Comparison of ENCODE assay signal across 10 cellular contexts in the genomic region with DNA sequence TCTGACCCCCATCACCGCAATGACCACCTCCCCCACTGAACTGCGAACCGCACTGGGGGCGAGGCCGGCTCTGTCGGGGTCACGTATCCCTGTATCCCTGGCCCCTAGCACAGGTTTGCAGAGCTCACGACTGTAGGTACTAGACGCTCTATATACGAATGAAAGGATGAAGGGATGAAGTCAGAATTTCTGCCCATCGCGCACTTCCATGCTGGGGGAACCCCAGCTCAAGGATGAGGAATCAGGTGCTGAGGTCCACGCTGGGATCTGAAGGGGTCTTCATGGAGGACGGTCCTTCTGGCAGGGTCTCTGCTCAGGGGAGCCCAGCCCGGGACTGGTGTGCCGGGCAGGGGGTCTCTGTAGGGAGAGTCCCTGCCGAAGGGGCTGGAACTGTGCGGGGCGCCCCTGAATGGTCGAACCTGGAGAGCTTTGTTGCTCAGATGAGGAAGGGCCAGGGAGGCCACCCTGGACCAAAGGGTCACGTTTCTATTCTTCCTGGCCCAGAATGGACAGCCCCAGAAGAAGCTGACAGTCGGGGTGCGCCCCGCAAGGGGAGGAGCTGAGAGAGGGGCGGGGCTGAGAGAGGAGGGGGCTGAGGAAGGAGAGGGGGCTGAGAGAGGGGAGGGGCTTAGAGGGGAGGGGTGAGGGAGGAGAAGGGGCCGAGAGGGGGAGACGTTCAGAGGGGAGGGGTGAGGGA. TPM values are rescaled to one million over a fixed set of nuclear protein-coding genes. Genes with fewer than 3 reads are reported as not detected.
DNase-seq lines count a peak whose midpoint lies in the region; ATAC-seq and TF ChIP-seq lines count a peak whose summit lies in the region.
"Had no signal": no experiment of that assay in that cellular context is flagged by ENCODE, and none has a peak within 500 bp of the region (broad histone marks: within the 10 kb centered on the region; RNA-seq: fewer than 3 reads in every experiment).

No MANE protein-coding gene starts in this region.

- H3K9me3 Mint-ChIP-seq in CD14-positive monocyte (peaks cover 0 to 8% (median 0%) of the 10 kb centered on the region in 7 donors), GM23338 (no peaks in the 10 kb centered on the region)
- H3K9me3 Mint-ChIP-seq in activated CD4-positive, alpha-beta memory T cell treated with anti-CD3 and anti-CD28 coated beads for 36 hours = no peaks in the 10 kb centered on the region
- H3K9me3 Mint-ChIP-seq: HFFc6 had no signal

- TF ChIP-seq POLR2A in suprapubic skin (IDR thresholded peaks at IDR 0.05) (no peak), uterus (IDR thresholded peaks at IDR 0.05) (no peak)

- H3K27ac ChIP-seq in GM23338 (ENCODE audit: low read depth) = no peak overlapping the region
- no peak overlapping the region for H3K27ac ChIP-seq in lower lobe of right lung
- no peak overlapping the region for H3K27ac ChIP-seq in suprapubic skin
- H3K27ac ChIP-seq in uterus = no peak overlapping the region
- H3K27ac ChIP-seq: esophagus squamous epithelium had no signal

- H3K4me1 Mint-ChIP-seq in CD14-positive monocyte (peaks cover 21% of the 10 kb centered on the region), GM23338 (peaks cover 7% of the 10 kb centered on the region; the same call in 2 of the 3 replicates)
- peaks cover 11% of the 10 kb centered on the region for H3K4me1 Mint-ChIP-seq in activated CD4-positive, alpha-beta memory T cell treated with anti-CD3 and anti-CD28 coated beads for 36 hours (ENCODE audit: low read depth)

- H3K27ac Mint-ChIP-seq in CD14-positive monocyte = peak overlapping the region in 4 of 7 donors; percentile 25 to 58 (median 48)
- H3K27ac Mint-ChIP-seq in GM23338 = no peak overlapping the region
- H3K27ac Mint-ChIP-seq in activated CD4-positive, alpha-beta memory T cell treated with anti-CD3 and anti-CD28 coated beads for 36 hours = no peak overlapping the region
- H3K27ac Mint-ChIP-seq: HFFc6 had no signal

- WGBS in suprapubic skin = 14% methylated on average over 16 of the region's 27 CpGs

- CTCF ChIA-PET in activated CD4-positive, alpha-beta memory T cell treated with anti-CD3 and anti-CD28 coated beads for 36 hours (lab: Charles Lee) = interaction anchor here (0.6 kb wide), 1 partner anchor 934 kb away, joined by 3 read pairs; no protein-coding TSS in a partner anchor

- H3K9me2 ChIP-seq in GM23338 (ENCODE audit: insufficient read depth) = no peaks in the 10 kb centered on the region

- H3K27me3 Mint-ChIP-seq in CD14-positive monocyte (ENCODE audit: low read depth in 3 of 3) (peaks cover 45 to 65% (median 62%) of the 10 kb centered on the region in 3 donors), GM23338 (ENCODE audit: insufficient read depth, low read depth, poor library complexity) (peaks cover 22% of the 10 kb centered on the region)
- H3K27me3 Mint-ChIP-seq in activated CD4-positive, alpha-beta memory T cell treated with anti-CD3 and anti-CD28 coated beads for 36 hours = peaks cover 47% of the 10 kb centered on the region

- H3K36me3 ChIP-seq in GM23338 (ENCODE audit: insufficient read depth) (no peaks in the 10 kb centered on the region), lower lobe of right lung (no peaks in the 10 kb centered on the region), suprapubic skin (no peaks in the 10 kb centered on the region), uterus (no peaks in the 10 kb centered on the region)
- H3K36me3 ChIP-seq: esophagus squamous epithelium had no signal

- H4K20me1 ChIP-seq in GM23338 (replicated peaks; ENCODE audit: insufficient read depth) = no peaks in the 10 kb centered on the region; the same call in 1 of the 2 replicates

- H3K79me2 ChIP-seq in GM23338 (replicated peaks; ENCODE audit: insufficient read depth) = no peaks in the 10 kb centered on the region

- peak overlapping the region; percentile 48 to 86 for H3K4me3 Mint-ChIP-seq in CD14-positive monocyte
- peak overlapping the region; percentile 76 for H3K4me3 Mint-ChIP-seq in GM23338
- H3K4me3 Mint-ChIP-seq in activated CD4-positive, alpha-beta memory T cell treated with anti-CD3 and anti-CD28 coated beads for 36 hours = no peak overlapping the region
- H3K4me3 Mint-ChIP-seq: HFFc6 had no signal

- H3K36me3 Mint-ChIP-seq in CD14-positive monocyte (peaks cover 0 to 5% of the 10 kb centered on the region in 2 donors), GM23338 (ENCODE audit: low read depth) (no peaks in the 10 kb centered on the region)
- H3K36me3 Mint-ChIP-seq in activated CD4-positive, alpha-beta memory T cell treated with anti-CD3 and anti-CD28 coated beads for 36 hours = no peaks in the 10 kb centered on the region

- H3F3A ChIP-seq in GM23338 (replicated peaks; ENCODE audit: low read depth) = peaks cover 13% of the 10 kb centered on the region; the same call in 1 of the 2 replicates

- no peaks in the 10 kb centered on the region for H3K9me3 ChIP-seq in lower lobe of right lung
- H3K9me3 ChIP-seq in suprapubic skin = no peaks in the 10 kb centered on the region
- H3K9me3 ChIP-seq in uterus = no peaks in the 10 kb centered on the region
- H3K9me3 ChIP-seq: esophagus squamous epithelium had no signal

- POLR2A ChIA-PET in activated CD4-positive, alpha-beta memory T cell treated with anti-CD3 and anti-CD28 coated beads for 36 hours (lab: Charles Lee) = no interaction called here

- peak; percentile 47 for ATAC-seq in GM23338
- ATAC-seq in lower lobe of right lung = peak; percentile 12 to 18

- TF ChIP-seq CTCF in CD14-positive monocyte (IDR thresholded peaks at IDR 0.05) (no peak), GM23338 (conservative IDR thresholded peaks at IDR 0.05; ENCODE audit: low read depth in 2 of 2) (no peak), lower lobe of right lung (IDR thresholded peaks at IDR 0.05) (no peak), suprapubic skin (IDR thresholded peaks at IDR 0.05) (no peak), uterus (IDR thresholded peaks at IDR 0.05) (no peak)

- peak overlapping the region; percentile 60 for H3K4me3 ChIP-seq in GM23338
- no peak overlapping the region for H3K4me3 ChIP-seq in lower lobe of right lung
- no peak overlapping the region for H3K4me3 ChIP-seq in suprapubic skin
- no peak overlapping the region for H3K4me3 ChIP-seq in uterus

- peak overlapping the region; percentile 90 for H3K4me2 ChIP-seq in GM23338

- H3K27me3 ChIP-seq in GM23338 (ENCODE audit: insufficient read depth) = peaks cover 38% of the 10 kb centered on the region
- H3K27me3 ChIP-seq in lower lobe of right lung (ENCODE audit: low read depth) = peaks cover 73% of the 10 kb centered on the region
- H3K27me3 ChIP-seq in suprapubic skin = peaks cover 59% of the 10 kb centered on the region
- peaks cover 6 to 25% of the 10 kb centered on the region in 2 donors for H3K27me3 ChIP-seq in uterus

- peak overlapping the region; percentile 90 for H2AFZ ChIP-seq in GM23338

- intact Hi-C loops in CD14-positive monocyte (cut with micrococcal nuclease) = loop anchor here (5.0 kb wide), 1 partner anchor 35 kb away; no protein-coding TSS in a partner anchor
- intact Hi-C loops in activated CD4-positive, alpha-beta memory T cell treated with anti-CD3 and anti-CD28 coated beads for 36 hours (cut with micrococcal nuclease) = no loop called here
- intact Hi-C loops in lower lobe of right lung (cut with DNase I) = no loop called here
- intact Hi-C loops in uterus (cut with DNase I; ENCODE audit: low total_unique reads) = no loop called here

- no peak for TF ChIP-seq EP300 in suprapubic skin (IDR thresholded peaks at IDR 0.05)

- DNase-seq in CD14-positive monocyte (ENCODE audit: low spot score) (peak; percentile 63), GM23338 (ENCODE audit: low spot score) (no peak), lower lobe of right lung (no peak), SIG-M5 (lab: John Stamatoyannopoulos, UW) (no peak), suprapubic skin (ENCODE audit: low spot score in 2 of 2) (no peak), uterus (no peak), glomerular visceral epithelial cell (ENCODE audit: extremely low spot score) (no peak)
- DNase-seq in activated CD4-positive, alpha-beta memory T cell treated with anti-CD3 and anti-CD28 coated beads for 36 hours = peak; percentile 15
- DNase-seq: esophagus squamous epithelium, HFFc6 had no signal

- H3K4me1 ChIP-seq in GM23338 (ENCODE audit: insufficient read depth) (0 out of 2 replicates have a peak, but pooled peaks cover 4% of the 10 kb centered on the region), lower lobe of right lung (no peaks in the 10 kb centered on the region), suprapubic skin (peaks cover 18% of the 10 kb centered on the region), uterus (no peaks in the 10 kb centered on the region)

TF ChIP-seq in GM23338, 12 proteins besides CTCF, POLR2A, EP300 and RAD21 (continues in another document):
- TF ChIP-seq EZH2 (IDR thresholded peaks at IDR 0.05; ENCODE audit: low read depth, unreplicated experiment) = no peak
- no peak for TF ChIP-seq STAT1 (IDR thresholded peaks at IDR 0.05; ENCODE audit: unreplicated experiment)
- TF ChIP-seq EZH2phosphoT487 (IDR thresholded peaks at IDR 0.05; ENCODE audit: unreplicated experiment) = no peak
- no peak for TF ChIP-seq JUNB (IDR thresholded peaks at IDR 0.05; ENCODE audit: unreplicated experiment)

RNA-seq across cellular contexts. Expression of a gene that starts 37.9 kb away (rescaled TPM):
- polyA plus RNA-seq in CD14-positive monocyte (under 1 TPM; 0.12 to 0.87 TPM), GM23338 (2016; fragmentation: Nextera tagmentation; extraction: Ambion mirVana) (5.3 and 6.9 TPM in 2 replicates)
- total RNA-seq in GM23338 (2014; rRNA removed; shearing (Covaris generic)) = 39.8 and 42.7 TPM in 2 replicates
- total RNA-seq in activated CD4-positive, alpha-beta memory T cell treated with anti-CD3 and anti-CD28 coated beads for 36 hours = under 1 TPM in 1 of 2 experiments, not detected in 1; 0.19 TPM
- total RNA-seq in lower lobe of right lung (11.3 TPM), suprapubic skin (1 to 10 TPM; 1.5 to 5.4 (median 3.3) TPM), uterus (10 to 100 TPM in 1 of 4 donors, 1 to 10 TPM in 3; 1.8 to 48.1 (median 5.5) TPM)

RNA-seq across cellular contexts. Expression of a gene that starts 41.9 kb away (rescaled TPM):
- polyA plus RNA-seq in CD14-positive monocyte = 1 to 10 TPM; 1.8 to 3.9 TPM
- total RNA-seq in GM23338 (2014; rRNA removed; shearing (Covaris generic)) = 3.3 and 4.1 TPM in 2 replicates
- polyA plus RNA-seq in GM23338 (2016; fragmentation: Nextera tagmentation; extraction: Ambion mirVana) = 2.7 and 3.2 TPM in 2 replicates
- total RNA-seq in activated CD4-positive, alpha-beta memory T cell treated with anti-CD3 and anti-CD28 coated beads for 36 hours = 10 to 100 TPM; 17.2 to 17.4 TPM
- total RNA-seq in lower lobe of right lung = 11.2 TPM
- total RNA-seq in suprapubic skin = 1 to 10 TPM; 4.8 to 8.3 (median 7.0) TPM
- total RNA-seq in uterus = 10 to 100 TPM in 1 of 4 donors, 1 to 10 TPM in 2, under 1 TPM in 1; 0.77 to 20.6 (median 9.1) TPM

RNA-seq across cellular contexts. Expression of a gene that starts 57.6 kb away (rescaled TPM):
- polyA plus RNA-seq in CD14-positive monocyte = 1 to 10 TPM; 5.5 to 9.6 TPM
- 0.45 and 0.54 TPM in 2 replicates for total RNA-seq in GM23338 (2014; rRNA removed; shearing (Covaris generic))
- polyA plus RNA-seq in GM23338 (2016; fragmentation: Nextera tagmentation; extraction: Ambion mirVana) = 0.21 and 0.43 TPM in 2 replicates
- under 1 TPM; 0.88 to 0.92 TPM for total RNA-seq in activated CD4-positive, alpha-beta memory T cell treated with anti-CD3 and anti-CD28 coated beads for 36 hours
- total RNA-seq in lower lobe of right lung = 14.9 TPM
- 1 to 10 TPM; 4.5 to 8.0 (median 6.3) TPM for total RNA-seq in suprapubic skin
- total RNA-seq in uterus = 1 to 10 TPM in 2 of 4 donors, under 1 TPM in 1, not detected in 1; 0.59 to 1.1 (median 1.1) TPM
- total RNA-seq: HFFc6 had no signal

Comparison
In these comparisons a context has a peak if more than half of its experiments do, and no peak if none do; other contexts are left out.
1. DNase-seq: peak in CD14-positive monocyte (single experiment) and activated CD4-positive, alpha-beta memory T cell treated with anti-CD3 and anti-CD28 coated beads for 36 hours (single experiment); none in GM23338 (single experiment), lower lobe of right lung (single experiment), SIG-M5 (single experiment), suprapubic skin (0 of 2), uterus (0 of 2) and glomerular visceral epithelial cell (single experiment).
2. H3K27ac Mint-ChIP-seq: peak in CD14-positive monocyte (4 of 7); none in GM23338 (single experiment) and activated CD4-positive, alpha-beta memory T cell treated with anti-CD3 and anti-CD28 coated beads for 36 hours (single experiment).
3. intact Hi-C loops: an anchor here in CD14-positive monocyte (5.0 kb wide); none called in activated CD4-positive, alpha-beta memory T cell treated with anti-CD3 and anti-CD28 coated beads for 36 hours, lower lobe of right lung and uterus.